In the genomic region with DNA sequence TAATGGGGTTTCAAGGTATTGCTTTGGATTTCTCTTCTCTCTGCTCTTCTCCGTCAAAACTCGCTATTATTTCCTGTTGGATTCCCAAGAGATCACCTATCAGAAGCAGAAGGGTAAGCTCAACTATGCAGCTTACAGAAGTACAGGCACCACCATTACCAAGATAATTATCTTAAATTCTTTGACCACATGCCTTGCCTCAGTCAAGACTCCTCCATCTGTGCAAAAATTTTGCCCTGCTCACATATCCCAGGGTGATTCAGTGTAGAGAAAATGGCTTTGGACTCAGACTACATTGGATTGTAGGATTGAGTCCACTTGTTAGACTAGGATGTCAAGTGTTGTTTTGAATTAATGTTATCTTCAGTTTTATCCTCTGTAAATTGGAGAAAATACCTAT, we compare ENCODE assay signal across 17 cellular contexts.
DNase-seq lines count a peak whose midpoint lies in the region; ATAC-seq, FAIRE-seq and TF ChIP-seq lines count a peak whose summit lies in the region.
"Had no signal": no experiment of that assay in that cellular context is flagged by ENCODE, and none has a peak within 500 bp of the region (broad histone marks: within the 10 kb centered on the region; RNA-seq: fewer than 3 reads in every experiment).

No MANE protein-coding gene starts in this region.

- no peak overlapping the region for H3K4me3 ChIP-seq in HepG2 (replicated peaks in 1 of 3; ENCODE audit: insufficient read depth in 1 of 3, low read depth in 2 of 3, low read length in 3 of 3)
- H3K4me3 ChIP-seq: K562 had no signal

- no peak overlapping the region for H3K4me3 Mint-ChIP-seq in Calu3 (ENCODE audit: low read depth, unreplicated experiment)
- H3K4me3 Mint-ChIP-seq: B cell; CD14-positive monocyte; CD8-positive, alpha-beta T cell had no signal

- H3K9me3 ChIP-seq in HepG2 (ENCODE audit: low read length): no peaks in the 10 kb centered on the region

- H3K79me2 ChIP-seq in HepG2 (ENCODE audit: insufficient read depth, low read length): no peaks in the 10 kb centered on the region

- TF ChIP-seq EP300 in HepG2 (IDR thresholded peaks at IDR 0.05; ENCODE audit: low read depth in 2 of 2, low read length in 2 of 2) (no peak), HepG2 (CRISPR knock-in tag; IDR thresholded peaks at IDR 0.05; ENCODE audit: borderline replicate concordance) (no peak)

- POLR2A ChIA-PET in HepG2 (lab: Yijun Ruan, JAX): no interaction called here

- no peak for TF ChIP-seq POLR2A in HepG2 (IDR thresholded peaks at IDR 0.05; ENCODE audit: insufficient read depth in 1 of 2, low read depth in 2 of 2, low read length in 2 of 2)

- DNase-seq in DMS 273 (lab: John Stamatoyannopoulos, UW; ENCODE audit: unreplicated experiment) (peak; percentile 82), NCI-H2171 (lab: John Stamatoyannopoulos, UW) (peak; percentile 3), NCI-H526 treated with DMSO at 0.1 percent for 48 hours (lab: John Stamatoyannopoulos, UW) (peak; percentile 79), islet precursor cell (peak; percentile 50), Calu3 (no peak), GM13977 (ENCODE audit: low spot score) (no peak), HepG2 (ENCODE audit: low spot score) (no peak)
- DNase-seq: CD8-positive, alpha-beta T cell; COR-L47; H7; Karpas-422 had no signal

- no peaks in the 10 kb centered on the region for H3K4me1 Mint-ChIP-seq in Calu3 (ENCODE audit: low read depth, unreplicated experiment)
- H3K4me1 Mint-ChIP-seq: B cell, CD14-positive monocyte had no signal

- in situ Hi-C loops in GM13977 (cut with MboI; ENCODE audit: low pct_unique_long_range_greater_than_20kb, low sequenced_read_pairs, unreplicated experiment): no loop called here
- in situ Hi-C loops in HepG2 (cut with HindIII; ENCODE audit: extremely low pct_ligation_motif_present, low pct_unique_long_range_greater_than_20kb): no loop called here

- H3K36me3 ChIP-seq in HepG2 (replicated peaks in 1 of 2; ENCODE audit: control insufficient read depth in 1 of 2, insufficient read depth in 2 of 2, low read length in 2 of 2): no peaks in the 10 kb centered on the region

- BruUV-seq in Calu3 (replicated peaks; lab: Mats Ljungman, UMichigan) (no TSS peak), HepG2 (replicated peaks; lab: Mats Ljungman, UMichigan) (no TSS peak)

- FAIRE-seq in HepG2 (lab: Jason Lieb, UNC): no peak
- FAIRE-seq: GM12891, HTR-8/SVneo, K562 had no signal

- no peak for TF ChIP-seq CTCF in Calu3 (IDR thresholded peaks at IDR 0.05; ENCODE audit: unreplicated experiment)
- no peak for TF ChIP-seq CTCF in GM13977 (IDR thresholded peaks at IDR 0.05; ENCODE audit: extremely low read depth, insufficient read depth, missing control alignments)
- TF ChIP-seq CTCF in HepG2 (CRISPR knock-in tag; IDR thresholded peaks at IDR 0.05): no peak

- no peaks in the 10 kb centered on the region for H3K4me1 ChIP-seq in HepG2 (ENCODE audit: insufficient read depth, low read length)

- CTCF ChIA-PET in Calu3 (lab: Charles Lee) (no interaction called here), HepG2 (lab: Yijun Ruan, JAX; ENCODE audit: low intra/inter-chr PET ratio, low total read pairs) (no interaction called here)

- no peaks in the 10 kb centered on the region for H3K27me3 Mint-ChIP-seq in Calu3 (ENCODE audit: unreplicated experiment)
- H3K27me3 Mint-ChIP-seq: B cell had no signal

- H3K9me3 Mint-ChIP-seq in Calu3 (ENCODE audit: low read depth, unreplicated experiment): peaks cover 6% of the 10 kb centered on the region

- H3K27ac Mint-ChIP-seq in Calu3 (ENCODE audit: unreplicated experiment): no peak overlapping the region
- H3K27ac Mint-ChIP-seq: B cell; CD14-positive monocyte; CD8-positive, alpha-beta T cell had no signal

- no peak overlapping the region for H2AFZ ChIP-seq in HepG2 (ENCODE audit: low read length)

- no peak for TF ChIP-seq RAD21 in HepG2 (CRISPR knock-in tag; IDR thresholded peaks at IDR 0.05)

- no peak overlapping the region for H3K4me2 ChIP-seq in HepG2 (ENCODE audit: low read depth, low read length)

- WGBS in HepG2 (ENCODE audit: low lambda C conversion rate): 5% methylated on average over 2 of the region's 2 CpGs

- H3K36me3 Mint-ChIP-seq in Calu3 (ENCODE audit: insufficient read depth, unreplicated experiment): no peaks in the 10 kb centered on the region
- H3K36me3 Mint-ChIP-seq: CD14-positive monocyte; CD8-positive, alpha-beta T cell had no signal

- no peak overlapping the region for H3K9ac ChIP-seq in HepG2 (ENCODE audit: insufficient read depth, low read depth, low read length)

- intact Hi-C loops in Calu3 (cut with micrococcal nuclease; ENCODE audit: unreplicated experiment): no loop called here
- intact Hi-C loops in HepG2 (cut with micrococcal nuclease; ENCODE audit: unreplicated experiment): no loop called here

- H3K27me3 ChIP-seq in HepG2 (ENCODE audit: control insufficient read depth in 1 of 2, insufficient read depth in 2 of 2, low read length in 2 of 2): no peaks in the 10 kb centered on the region

- H3K27ac ChIP-seq in HepG2 (ENCODE audit: extremely low read length, insufficient read depth, low read length): no peak overlapping the region

- no peaks in the 10 kb centered on the region for H4K20me1 ChIP-seq in HepG2 (ENCODE audit: insufficient read depth, low read length)

- ATAC-seq in HepG2 (no peak), HG03108 (IDR thresholded peaks at IDR 0.05; ENCODE audit: unreplicated experiment) (no peak)
- ATAC-seq: CD8-positive, alpha-beta T cell; K562 had no signal

TF ChIP-seq in HepG2, 621 proteins besides CTCF, POLR2A, EP300 and RAD21:
- TF ChIP-seq HIVEP1 (CRISPR knock-in tag; IDR thresholded peaks at IDR 0.05) (no peak), TBX3 (IDR thresholded peaks at IDR 0.05; ENCODE audit: borderline replicate concordance) (no peak), FIP1L1 (IDR thresholded peaks at IDR 0.05; ENCODE audit: borderline replicate concordance, insufficient read depth, low read depth, low read length) (no peak), ZNF703 (CRISPR knock-in tag; IDR thresholded peaks at IDR 0.05; ENCODE audit: borderline replicate concordance) (no peak), ZNF780A (CRISPR knock-in tag; IDR thresholded peaks at IDR 0.05) (no peak), ZNF34 (CRISPR knock-in tag; IDR thresholded peaks at IDR 0.05; ENCODE audit: borderline replicate concordance) (no peak), ZNF547 (CRISPR knock-in tag; IDR thresholded peaks at IDR 0.05) (no peak), MYNN (CRISPR knock-in tag; IDR thresholded peaks at IDR 0.05; ENCODE audit: low read depth) (no peak), GFI1 (CRISPR knock-in tag; IDR thresholded peaks at IDR 0.05; ENCODE audit: borderline replicate concordance) (no peak), SNAPC2 (CRISPR knock-in tag; IDR thresholded peaks at IDR 0.05) (no peak), FOXO4 (CRISPR knock-in tag; conservative IDR thresholded peaks at IDR 0.05) (no peak), BCL3 (CRISPR knock-in tag; IDR thresholded peaks at IDR 0.05) (no peak), YY1 (IDR thresholded peaks at IDR 0.05; ENCODE audit: insufficient read depth, insufficient replicate concordance, low read depth, low read length) (no peak), ZNF17 (CRISPR knock-in tag; IDR thresholded peaks at IDR 0.05) (no peak), ZNF354B (CRISPR knock-in tag; IDR thresholded peaks at IDR 0.05) (no peak), NR2F6 (IDR thresholded peaks at IDR 0.05) (no peak), NR2F6 (CRISPR knock-in tag; IDR thresholded peaks at IDR 0.05) (no peak), ZNF230 (CRISPR knock-in tag; IDR thresholded peaks at IDR 0.05) (no peak), ZNF598 (CRISPR knock-in tag; IDR thresholded peaks at IDR 0.05; ENCODE audit: borderline replicate concordance) (no peak), ZNF430 (CRISPR knock-in tag; IDR thresholded peaks at IDR 0.05) (no peak)
- TF ChIP-seq, protein P1, sequence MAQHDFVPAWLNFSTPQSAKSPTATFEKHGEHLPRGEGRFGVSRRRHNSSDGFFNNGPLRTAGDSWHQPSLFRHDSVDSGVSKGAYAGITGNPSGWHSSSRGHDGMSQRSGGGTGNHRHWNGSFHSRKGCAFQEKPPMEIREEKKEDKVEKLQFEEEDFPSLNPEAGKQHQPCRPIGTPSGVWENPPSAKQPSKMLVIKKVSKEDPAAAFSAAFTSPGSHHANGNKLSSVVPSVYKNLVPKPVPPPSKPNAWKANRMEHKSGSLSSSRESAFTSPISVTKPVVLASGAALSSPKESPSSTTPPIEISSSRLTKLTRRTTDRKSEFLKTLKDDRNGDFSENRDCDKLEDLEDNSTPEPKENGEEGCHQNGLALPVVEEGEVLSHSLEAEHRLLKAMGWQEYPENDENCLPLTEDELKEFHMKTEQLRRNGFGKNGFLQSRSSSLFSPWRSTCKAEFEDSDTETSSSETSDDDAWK (CRISPR knock-in tag; IDR thresholded peaks at IDR 0.05): no peak

Comparison
In these comparisons a context has a peak if more than half of its experiments do, and no peak if none do; other contexts are left out.
1. DNase-seq: peak in DMS 273 (single experiment), NCI-H2171 (single experiment), NCI-H526 treated with DMSO at 0.1 percent for 48 hours (single experiment) and islet precursor cell (single experiment); none in Calu3 (single experiment), GM13977 (single experiment) and HepG2 (single experiment).